ENCODE assay signal across 23 cellular contexts in genomic region chr4:26999689-27000088, GRCh38.
DNase-seq lines count a peak whose midpoint lies in the region; ATAC-seq, FAIRE-seq and TF ChIP-seq lines count a peak whose summit lies in the region.
"Had no signal": no experiment of that assay in that cellular context is flagged by ENCODE, and none has a peak within 500 bp of the region (broad histone marks: within the 10 kb centered on the region; RNA-seq: fewer than 3 reads in every experiment).

No MANE protein-coding gene starts in this region.

- peaks cover 29% of the 10 kb centered on the region for H3F3A ChIP-seq in SU-DHL-6 (ENCODE audit: insufficient read depth)

- POLR2A ChIA-PET in activated CD4-positive, alpha-beta T cell treated with anti-CD3 and anti-CD28 coated beads, Interleukin-2, amount 10 ng/mL, durations not matched to agents 7 days and 5 days (lab: Charles Lee), result no interaction called here

- no peaks in the 10 kb centered on the region for H3K9me3 Mint-ChIP-seq in activated CD4-positive, alpha-beta T cell treated with anti-CD3 and anti-CD28 coated beads, Interleukin-2, amount 10 ng/mL, durations not matched to agents 7 days and 5 days
- H3K9me3 Mint-ChIP-seq in CD14-positive monocyte, result no peaks in the 10 kb centered on the region

- H3K27me3 Mint-ChIP-seq in activated CD4-positive, alpha-beta T cell treated with anti-CD3 and anti-CD28 coated beads, Interleukin-2, amount 10 ng/mL, durations not matched to agents 7 days and 5 days, result no peaks in the 10 kb centered on the region
- no peaks in the 10 kb centered on the region for H3K27me3 Mint-ChIP-seq in CD14-positive monocyte (ENCODE audit: low read depth in 3 of 3)

- intact Hi-C loops in CD14-positive monocyte (cut with micrococcal nuclease), result no loop called here

- TF ChIP-seq CTCF in SU-DHL-6 (IDR thresholded peaks at IDR 0.05; ENCODE audit: insufficient read depth, low read length, poor library complexity, severe bottlenecking) (no peak), CD14-positive monocyte (IDR thresholded peaks at IDR 0.05) (no peak)

- no peaks in the 10 kb centered on the region for H3K9me2 ChIP-seq in SU-DHL-6 (replicated peaks; ENCODE audit: insufficient read depth, low read length)

- no peak overlapping the region for H3K4me3 ChIP-seq in SU-DHL-6 (ENCODE audit: insufficient read depth, low read length, poor library complexity, severe bottlenecking)
- no peak overlapping the region for H3K4me3 ChIP-seq in small intestine (ENCODE audit: low read depth in 1 of 2, low read length in 2 of 2)
- H3K4me3 ChIP-seq: GM23248 had no signal

- peaks cover 39% of the 10 kb centered on the region for H3K36me3 ChIP-seq in SU-DHL-6 (ENCODE audit: low read length)
- peaks cover 0 to 2% of the 10 kb centered on the region in 2 donors for H3K36me3 ChIP-seq in small intestine (ENCODE audit: control insufficient read depth in 2 of 2, insufficient read depth in 2 of 2, low read length in 2 of 2)

- no peaks in the 10 kb centered on the region for H4K20me1 ChIP-seq in SU-DHL-6 (ENCODE audit: low read depth, low read length)

- no peak for DNase-seq in activated CD4-positive, alpha-beta T cell treated with anti-CD3 and anti-CD28 coated beads, Interleukin-2, amount 10 ng/mL, durations not matched to agents 7 days and 5 days
- no peak for DNase-seq in activated CD4-positive, alpha-beta T cell treated with anti-CD3 and anti-CD28 coated beads, Interleukin-2, amount 50 U/mL, for 48 hours
- no peak for DNase-seq in frontal cortex (ENCODE audit: low spot score in 2 of 2)
- DNase-seq in small intestine, result no peak
- DNase-seq in epidermal melanocyte (ENCODE audit: insufficient read length, low spot score), result no peak
- no peak for DNase-seq in CD14-positive monocyte (ENCODE audit: low spot score)
- DNase-seq: Calu3, DMS53, EL, GM23248, KBM-7, MV-4-11, NCI-H187, NCI-H2107, NCI-H510A, NCI-H774, RPMI8226, SHP77 treated with DMSO at 0.1 percent for 48 hours had no signal

- no peak overlapping the region for H3K4me2 ChIP-seq in SU-DHL-6 (ENCODE audit: low read depth, low read length, poor library complexity, severe bottlenecking)

- peaks cover 22% of the 10 kb centered on the region for H3K36me3 Mint-ChIP-seq in activated CD4-positive, alpha-beta T cell treated with anti-CD3 and anti-CD28 coated beads, Interleukin-2, amount 10 ng/mL, durations not matched to agents 7 days and 5 days (ENCODE audit: low read depth)
- peaks cover 36 to 37% of the 10 kb centered on the region in 2 donors for H3K36me3 Mint-ChIP-seq in CD14-positive monocyte

- FAIRE-seq in frontal cortex (lab: Jason Lieb, UNC), result peak; percentile 66
- peak; percentile 39 for FAIRE-seq in small intestine (lab: Jason Lieb, UNC)
- FAIRE-seq: GM12892, GM18507 had no signal

- H3K9me3 ChIP-seq in SU-DHL-6 (ENCODE audit: insufficient read depth, low read length) (no peaks in the 10 kb centered on the region), small intestine (ENCODE audit: control insufficient read depth, low read depth) (no peaks in the 10 kb centered on the region)

- H3K4me1 ChIP-seq in small intestine (ENCODE audit: control insufficient read depth in 2 of 2, insufficient read depth in 1 of 2, low read depth in 1 of 2, low read length in 1 of 2), result peaks cover 0 to 4% of the 10 kb centered on the region in 2 donors

- H2AFZ ChIP-seq in SU-DHL-6 (ENCODE audit: low read depth, low read length, severe bottlenecking), result no peak overlapping the region
- H2AFZ ChIP-seq: GM23248 had no signal

- H3K79me2 ChIP-seq in SU-DHL-6 (ENCODE audit: insufficient read depth, low read length), result peaks cover 36% of the 10 kb centered on the region

- no peak overlapping the region for H3K4me3 Mint-ChIP-seq in activated CD4-positive, alpha-beta T cell treated with anti-CD3 and anti-CD28 coated beads, Interleukin-2, amount 10 ng/mL, durations not matched to agents 7 days and 5 days
- no peak overlapping the region for H3K4me3 Mint-ChIP-seq in CD14-positive monocyte

- CTCF ChIA-PET in activated CD4-positive, alpha-beta T cell treated with anti-CD3 and anti-CD28 coated beads, Interleukin-2, amount 10 ng/mL, durations not matched to agents 7 days and 5 days (lab: Charles Lee), result interaction anchor here (0.6 to 3.1 kb wide), 4 partner anchors 10 to 550 kb away, joined by 3 to 15 read pairs (median 3); no protein-coding TSS in a partner anchor

- H3K4me1 Mint-ChIP-seq in activated CD4-positive, alpha-beta T cell treated with anti-CD3 and anti-CD28 coated beads, Interleukin-2, amount 10 ng/mL, durations not matched to agents 7 days and 5 days, result peaks cover 42% of the 10 kb centered on the region
- H3K4me1 Mint-ChIP-seq in CD14-positive monocyte, result no peaks in the 10 kb centered on the region

- H3K27me3 ChIP-seq in SU-DHL-6 (ENCODE audit: low read length), result no peaks in the 10 kb centered on the region
- no peaks in the 10 kb centered on the region for H3K27me3 ChIP-seq in small intestine (ENCODE audit: control insufficient read depth in 2 of 2, insufficient read depth in 2 of 2, low read length in 2 of 2)

- peak overlapping the region; percentile 46 for H3K27ac Mint-ChIP-seq in activated CD4-positive, alpha-beta T cell treated with anti-CD3 and anti-CD28 coated beads, Interleukin-2, amount 10 ng/mL, durations not matched to agents 7 days and 5 days
- H3K27ac Mint-ChIP-seq in CD14-positive monocyte, result no peak overlapping the region

- no peak for ATAC-seq in HG03280 (IDR thresholded peaks at IDR 0.05; ENCODE audit: unreplicated experiment)

- peak overlapping the region; percentile 32; the same call in 1 of the 2 replicates for H3K27ac ChIP-seq in SU-DHL-6 (ENCODE audit: low read depth, low read length)
- no peak overlapping the region for H3K27ac ChIP-seq in small intestine (ENCODE audit: low read depth in 1 of 2, low read length in 1 of 2)
- H3K27ac ChIP-seq: 22Rv1, GM23248 had no signal

- H3K9ac ChIP-seq in SU-DHL-6 (ENCODE audit: low read length), result no peak overlapping the region
- H3K9ac ChIP-seq: GM23248 had no signal
